14 cellular contexts compared by ENCODE assay signal in the genomic region with DNA sequence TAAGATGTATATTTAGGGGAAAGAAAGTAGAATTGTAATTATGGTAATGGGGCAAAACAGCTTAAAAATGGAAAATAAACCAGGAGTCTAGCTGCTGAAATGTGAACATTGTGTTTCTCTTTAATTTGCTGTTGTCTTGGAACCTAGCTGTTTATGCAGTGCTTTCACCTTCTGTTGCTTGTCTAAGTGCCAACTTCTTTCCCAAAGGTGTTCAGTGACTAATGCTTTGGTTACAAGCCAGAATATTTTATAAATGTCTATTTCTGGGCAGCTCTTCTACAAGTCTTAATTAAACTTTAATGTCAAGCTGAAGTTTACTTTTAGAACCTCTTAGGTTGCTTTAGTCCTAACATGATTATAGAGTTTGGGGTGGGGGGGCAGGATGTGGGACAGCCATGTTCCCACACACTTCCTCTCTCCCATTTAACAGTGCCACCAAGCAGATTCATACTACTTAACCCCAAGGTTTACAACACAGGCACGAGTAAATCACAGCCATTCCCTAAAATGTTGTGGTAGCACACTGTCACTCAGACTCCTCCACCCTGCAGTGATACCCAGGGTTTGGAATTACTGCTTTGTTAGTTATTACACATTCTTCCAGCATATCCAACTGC.
DNase-seq lines count a peak whose midpoint lies in the region; ATAC-seq and TF ChIP-seq lines count a peak whose summit lies in the region.
"Had no signal": no experiment of that assay in that cellular context is flagged by ENCODE, and none has a peak within 500 bp of the region (broad histone marks: within the 10 kb centered on the region; RNA-seq: fewer than 3 reads in every experiment).

No MANE protein-coding gene starts in this region.

- ATAC-seq in activated naive CD8-positive, alpha-beta T cell treated with anti-CD3 and anti-CD28 coated beads, Interleukin-2, amount 50 U/mL, for 24 hours = peak; percentile 24
- ATAC-seq in memory B cell (ENCODE audit: low read depth) (no peak), GM21825 (IDR thresholded peaks at IDR 0.05; ENCODE audit: unreplicated experiment) (no peak)
- ATAC-seq: GM12878 had no signal

- no peaks in the 10 kb centered on the region for H3K9me3 ChIP-seq in spleen
- H3K9me3 ChIP-seq: sigmoid colon had no signal

- H3K9me3 Mint-ChIP-seq in activated naive CD8-positive, alpha-beta T cell treated with anti-CD3 and anti-CD28 coated beads, Interleukin-2, amount 50 U/mL, for 24 hours = no peaks in the 10 kb centered on the region
- no peaks in the 10 kb centered on the region for H3K9me3 Mint-ChIP-seq in memory B cell

- peak; percentile 77 for DNase-seq in DMS 273 treated with DMSO at 0.1 percent for 48 hours (lab: John Stamatoyannopoulos, UW)
- peak; percentile 51 for DNase-seq in M059J (ENCODE audit: low read depth)
- no peak for DNase-seq in activated naive CD8-positive, alpha-beta T cell treated with anti-CD3 and anti-CD28 coated beads, Interleukin-2, amount 50 U/mL, for 24 hours
- no peak for DNase-seq in memory B cell (ENCODE audit: low spot score in 2 of 2)
- DNase-seq in HuH-7 (ENCODE audit: low spot score) = no peak
- no peak for DNase-seq in SIG-M5 treated with dmso at 0.1 percent for 504 hours (lab: John Stamatoyannopoulos, UW; ENCODE audit: unreplicated experiment)
- DNase-seq in spleen = no peak
- DNase-seq: midbrain, NCI-H1436 treated with DMSO at 0.1 percent for 48 hours, OCI-M1, sigmoid colon, T1000 had no signal

- no peaks in the 10 kb centered on the region for H3K27me3 ChIP-seq in spleen (replicated peaks in 1 of 7)
- H3K27me3 ChIP-seq: sigmoid colon had no signal

- no peak for TF ChIP-seq CTCF in spleen (IDR thresholded peaks at IDR 0.05 in 8 of 11, conservative IDR thresholded peaks at IDR 0.05 in 3 of 11)

- WGBS in spleen, 5 donors = 10 to 42% (median 20%) methylated on average over 1 of the region's 1 CpG

- H3K36me3 Mint-ChIP-seq in activated naive CD8-positive, alpha-beta T cell treated with anti-CD3 and anti-CD28 coated beads, Interleukin-2, amount 50 U/mL, for 24 hours (ENCODE audit: low read depth) = peaks cover 56% of the 10 kb centered on the region
- peaks cover 32% of the 10 kb centered on the region for H3K36me3 Mint-ChIP-seq in memory B cell

- no peaks in the 10 kb centered on the region for H3K27me3 Mint-ChIP-seq in activated naive CD8-positive, alpha-beta T cell treated with anti-CD3 and anti-CD28 coated beads, Interleukin-2, amount 50 U/mL, for 24 hours
- no peaks in the 10 kb centered on the region for H3K27me3 Mint-ChIP-seq in memory B cell

- peaks cover 0 to 91% (median 48%) of the 10 kb centered on the region in 6 donors for H3K36me3 ChIP-seq in spleen
- H3K36me3 ChIP-seq: sigmoid colon had no signal

- intact Hi-C loops in spleen (cut with DNase I; ENCODE audit: low total_unique reads) = no loop called here

- H3K27ac Mint-ChIP-seq in activated naive CD8-positive, alpha-beta T cell treated with anti-CD3 and anti-CD28 coated beads, Interleukin-2, amount 50 U/mL, for 24 hours = peak overlapping the region; percentile 70
- peak overlapping the region; percentile 68 for H3K27ac Mint-ChIP-seq in memory B cell

- H3K4me3 ChIP-seq in spleen = no peak overlapping the region
- H3K4me3 ChIP-seq: GM12878, sigmoid colon had no signal

- peak overlapping the region in 1 of 8 donors; percentile 47 for H3K27ac ChIP-seq in spleen
- H3K27ac ChIP-seq: sigmoid colon had no signal

- TF ChIP-seq POLR2A in spleen (IDR thresholded peaks at IDR 0.05) = no peak

- peaks cover 0 to 15% (median 0%) of the 10 kb centered on the region in 6 donors for H3K4me1 ChIP-seq in spleen
- H3K4me1 ChIP-seq: sigmoid colon had no signal

- H3K4me3 Mint-ChIP-seq in activated naive CD8-positive, alpha-beta T cell treated with anti-CD3 and anti-CD28 coated beads, Interleukin-2, amount 50 U/mL, for 24 hours = no peak overlapping the region
- no peak overlapping the region for H3K4me3 Mint-ChIP-seq in memory B cell

- peaks cover 37% of the 10 kb centered on the region for H3K4me1 Mint-ChIP-seq in activated naive CD8-positive, alpha-beta T cell treated with anti-CD3 and anti-CD28 coated beads, Interleukin-2, amount 50 U/mL, for 24 hours
- peaks cover 5% of the 10 kb centered on the region for H3K4me1 Mint-ChIP-seq in memory B cell

Comparison
In these comparisons a context has a peak if more than half of its experiments do, and no peak if none do; other contexts are left out.
1. DNase-seq: peak in DMS 273 treated with DMSO at 0.1 percent for 48 hours (single experiment) and M059J (single experiment); none in activated naive CD8-positive, alpha-beta T cell treated with anti-CD3 and anti-CD28 coated beads, Interleukin-2, amount 50 U/mL, for 24 hours (single experiment), memory B cell (0 of 2), HuH-7 (single experiment), SIG-M5 treated with dmso at 0.1 percent for 504 hours (single experiment) and spleen (single experiment).